26 cellular contexts compared by ENCODE assay signal in the genomic region with DNA sequence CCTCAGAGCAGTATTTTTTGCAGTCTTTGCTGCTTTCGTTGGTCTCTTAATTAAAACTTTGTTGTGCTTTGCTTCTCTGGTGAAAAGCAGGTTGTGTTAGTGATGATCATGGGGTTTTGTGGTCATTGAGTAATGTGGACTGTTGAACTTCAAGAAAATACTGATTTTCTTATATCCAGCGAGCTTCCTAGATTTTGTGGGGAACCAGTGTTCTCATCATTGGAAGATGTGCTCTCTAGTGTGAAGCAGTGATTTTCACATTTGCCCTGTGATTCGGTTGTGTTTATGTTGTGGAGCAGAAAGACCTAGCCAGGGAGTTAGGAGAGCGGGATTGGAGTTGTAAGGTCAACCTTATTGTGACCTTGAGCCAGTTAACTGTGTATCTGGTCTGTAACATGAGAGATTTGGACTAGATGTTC. TPM values are rescaled to one million over a fixed set of nuclear protein-coding genes. Genes with fewer than 3 reads are reported as not detected.
DNase-seq lines count a peak whose midpoint lies in the region; ATAC-seq and TF ChIP-seq lines count a peak whose summit lies in the region.
"Had no signal": no experiment of that assay in that cellular context is flagged by ENCODE, and none has a peak within 500 bp of the region (broad histone marks: within the 10 kb centered on the region; RNA-seq: fewer than 3 reads in every experiment).

No MANE protein-coding gene starts in this region.

- peaks cover 37 to 71% of the 10 kb centered on the region in 2 experiments for H3K79me1 ChIP-seq in IMR-90 (ENCODE audit: low read depth in 1 of 2, low read length in 2 of 2)

- H3K9ac ChIP-seq in IMR-90 (ENCODE audit: low read depth, low read length) (no peak overlapping the region), smooth muscle cell (ENCODE audit: low read depth) (no peak overlapping the region)

- peak overlapping the region; percentile 35 for H2BK5ac ChIP-seq in IMR-90 (ENCODE audit: low read depth, low read length, poor library complexity, severe bottlenecking)

- H3K9me3 ChIP-seq in IMR-90 (ENCODE audit: control insufficient read depth, insufficient read depth, low read length) (no peaks in the 10 kb centered on the region), smooth muscle cell (replicated peaks; ENCODE audit: low read depth) (no peaks in the 10 kb centered on the region)
- H3K9me3 ChIP-seq: lower lobe of right lung, vagina had no signal

- no peak overlapping the region for H2BK15ac ChIP-seq in IMR-90 (ENCODE audit: low read depth, low read length)

- no peak for TF ChIP-seq POLR2A in IMR-90 (IDR thresholded peaks at IDR 0.05; ENCODE audit: low read depth, low read length)

- no peak overlapping the region for H3K56ac ChIP-seq in IMR-90 (ENCODE audit: extremely low read depth, insufficient read depth, low read length)

- H3K27me3 Mint-ChIP-seq in activated naive CD4-positive, alpha-beta T cell treated with anti-CD3 and anti-CD28 coated beads, Interleukin-2, amount 10 ng/mL, durations not matched to agents 7 days and 5 days = peaks cover 20% of the 10 kb centered on the region

- no peak overlapping the region; the same call in 1 of the 2 replicates for H3K14ac ChIP-seq in IMR-90 (replicated peaks; ENCODE audit: low read depth, low read length)

- H3K9me3 Mint-ChIP-seq in activated naive CD4-positive, alpha-beta T cell treated with anti-CD3 and anti-CD28 coated beads, Interleukin-2, amount 10 ng/mL, durations not matched to agents 7 days and 5 days = no peaks in the 10 kb centered on the region
- H3K9me3 Mint-ChIP-seq: activated B cell treated with CpG ODN at 0.5 μM for 24 hours; activated T-helper 2 cell treated with anti-CD3 and anti-CD28 coated beads, Interferon-gamma antibody, Interleukin-2, Interleukin-4, amounts not matched to agents 10 μg/mL and 5 μg/mL and 100 μg/mL, durations not matched to agents 14 hours and 24 hours and 36 hours; stimulated activated effector memory CD8-positive, alpha-beta T cell treated with anti-CD3 and anti-CD28 coated beads, Interleukin-12 subunit alpha, Interleukin-12 subunit beta, amount 100 ng/mL, for 72 hours had no signal

- TF ChIP-seq RAD21 in IMR-90 (IDR thresholded peaks at IDR 0.05; ENCODE audit: low read length) = no peak

- 0 out of 2 replicates have a peak overlapping the region, but pooled peaks have one; percentile 2 for H2BK20ac ChIP-seq in IMR-90 (ENCODE audit: low read depth, low read length)

- no peak overlapping the region for H2AFZ ChIP-seq in IMR-90 (replicated peaks; ENCODE audit: low read length, poor library complexity)
- no peak overlapping the region for H2AFZ ChIP-seq in smooth muscle cell (ENCODE audit: low read depth)

- no TSS peak for BruUV-seq in IMR-90 (replicated peaks; lab: Mats Ljungman, UMichigan)

- H4K20me1 ChIP-seq in IMR-90 (ENCODE audit: insufficient read depth, low read length) = peaks cover 69% of the 10 kb centered on the region
- peaks cover 30% of the 10 kb centered on the region for H4K20me1 ChIP-seq in smooth muscle cell (ENCODE audit: low read depth)

- peak overlapping the region; percentile 58; the same call in 1 of the 2 replicates for H3K23ac ChIP-seq in IMR-90 (ENCODE audit: low read depth, low read length)

- ATAC-seq in IMR-90 (ENCODE audit: low read depth) = peak; percentile 43
- ATAC-seq in foreskin keratinocyte = no peak
- no peak for ATAC-seq in GM21360 (IDR thresholded peaks at IDR 0.05; ENCODE audit: unreplicated experiment)
- ATAC-seq: lower lobe of right lung; stimulated activated effector memory CD8-positive, alpha-beta T cell treated with anti-CD3 and anti-CD28 coated beads, Interleukin-12 subunit alpha, Interleukin-12 subunit beta, amount 100 ng/mL, for 72 hours had no signal

- H2AK5ac ChIP-seq in IMR-90 (ENCODE audit: low read depth, low read length) = peak overlapping the region; percentile 48; the same call in 1 of the 2 replicates

- H4K8ac ChIP-seq in IMR-90 (ENCODE audit: low read depth in 2 of 2, low read length in 2 of 2) = peak overlapping the region in 1 of 2 experiments; percentile 31; a peak in 2 of 4 replicates

- H3K79me2 ChIP-seq in smooth muscle cell (ENCODE audit: low read depth) = peaks cover 100% of the 10 kb centered on the region

- H3K27me3 ChIP-seq in IMR-90 (ENCODE audit: control insufficient read depth, insufficient read depth, low read length) (no peaks in the 10 kb centered on the region), brain microvascular endothelial cell (replicated peaks) (no peaks in the 10 kb centered on the region), foreskin keratinocyte (no peaks in the 10 kb centered on the region), smooth muscle cell (ENCODE audit: low read depth) (no peaks in the 10 kb centered on the region)
- H3K27me3 ChIP-seq: vagina had no signal

- 0 out of 2 replicates have a peak overlapping the region, but pooled peaks have one; percentile 2 for H3K4ac ChIP-seq in IMR-90 (ENCODE audit: low read depth, low read length)

- dilution Hi-C loops in IMR-90 (cut with HindIII; ENCODE audit: low sequenced_read_pairs, unreplicated experiment) = no loop called here

- in situ Hi-C loops in IMR-90 (cut with MboI; ENCODE audit: low sequenced_read_pairs) (no loop called here), brain microvascular endothelial cell (cut with HindIII; ENCODE audit: low pct_ligation_motif_present, low sequenced_read_pairs) (no loop called here)

- peaks cover 6% of the 10 kb centered on the region for H3F3A ChIP-seq in smooth muscle cell (ENCODE audit: low read depth)

- no peaks in the 10 kb centered on the region for H3K36me3 ChIP-seq in IMR-90 (ENCODE audit: control insufficient read depth, insufficient read depth, low read length)
- H3K36me3 ChIP-seq in brain microvascular endothelial cell (replicated peaks) = no peaks in the 10 kb centered on the region
- no peaks in the 10 kb centered on the region for H3K36me3 ChIP-seq in smooth muscle cell (ENCODE audit: low read depth)
- H3K36me3 ChIP-seq: lower lobe of right lung, vagina had no signal

- no peaks in the 10 kb centered on the region for H3K36me3 Mint-ChIP-seq in activated naive CD4-positive, alpha-beta T cell treated with anti-CD3 and anti-CD28 coated beads, Interleukin-2, amount 10 ng/mL, durations not matched to agents 7 days and 5 days
- H3K36me3 Mint-ChIP-seq: activated naive CD8-positive, alpha-beta T cell treated with anti-CD3 and anti-CD28 coated beads for 36 hours; CD4-positive, CD25-positive, alpha-beta regulatory T cell; stimulated activated effector memory CD8-positive, alpha-beta T cell treated with anti-CD3 and anti-CD28 coated beads, Interleukin-12 subunit alpha, Interleukin-12 subunit beta, amount 100 ng/mL, for 72 hours had no signal

- peak; percentile 40 for DNase-seq in IMR-90
- no peak for DNase-seq in brain microvascular endothelial cell
- DNase-seq in foreskin keratinocyte = no peak
- DNase-seq in smooth muscle cell (lab: John Stamatoyannopoulos, UW; ENCODE audit: unreplicated experiment) = no peak
- no peak for DNase-seq in activated naive CD4-positive, alpha-beta T cell treated with anti-CD3 and anti-CD28 coated beads, Interleukin-2, amount 10 ng/mL, durations not matched to agents 7 days and 5 days
- DNase-seq in NCI-H1694 treated with DMSO at 0.1 percent for 48 hours (lab: John Stamatoyannopoulos, UW) = no peak
- DNase-seq: activated B cell treated with CpG ODN at 0.5 μM for 24 hours; activated CD4-positive, alpha-beta T cell treated with anti-CD3 and anti-CD28 coated beads, Interleukin-2, amount 50 U/mL, for 48 hours; activated CD8-positive, alpha-beta memory T cell treated with anti-CD3 and anti-CD28 coated beads, Interleukin-2, amount 50 U/mL, for 48 hours; activated naive CD8-positive, alpha-beta T cell treated with anti-CD3 and anti-CD28 coated beads for 36 hours; CD4-positive, CD25-positive, alpha-beta regulatory T cell; effector CD4-positive, alpha-beta T cell; lower lobe of right lung; NCI-H1105; NCI-H2029; NCI-H345; NCI-H774; Right ventricle myocardium superior; stimulated activated CD4-positive, alpha-beta T cell treated with anti-CD3 and anti-CD28 coated beads, Interleukin-2, amount 100 ng/mL, for 48 hours; SW 1271; T1000 had no signal

- H3K27ac ChIP-seq in IMR-90 (ENCODE audit: insufficient read depth, low read length) (no peak overlapping the region), brain microvascular endothelial cell (peak overlapping the region; percentile 28), foreskin keratinocyte (peak overlapping the region; percentile 18), smooth muscle cell (ENCODE audit: low read depth) (peak overlapping the region; percentile 61)
- H3K27ac ChIP-seq: HL-60, lower lobe of right lung had no signal

- H2BK120ac ChIP-seq in IMR-90 (ENCODE audit: low read depth, low read length) = no peak overlapping the region

- H3K4me3 ChIP-seq in IMR-90 (ENCODE audit: insufficient read depth, low read depth, low read length) (no peak overlapping the region), brain microvascular endothelial cell (ENCODE audit: low read depth, low read length) (no peak overlapping the region), smooth muscle cell (no peak overlapping the region)
- H3K4me3 ChIP-seq: lower lobe of right lung, vagina had no signal

- H3K4me1 ChIP-seq in IMR-90 (ENCODE audit: control insufficient read depth, insufficient read depth, low read length) (peaks cover 22% of the 10 kb centered on the region), foreskin keratinocyte (peaks cover 37% of the 10 kb centered on the region), smooth muscle cell (ENCODE audit: low read depth) (no peaks in the 10 kb centered on the region)

- no peak overlapping the region for H4K5ac ChIP-seq in IMR-90 (ENCODE audit: low read depth, low read length)

- POLR2A ChIA-PET in IMR-90 (lab: Charles Lee; ENCODE audit: unreplicated experiment) = no interaction called here

- H3K9me1 ChIP-seq in IMR-90 (ENCODE audit: insufficient read depth, low read length) = peaks cover 35% of the 10 kb centered on the region

- 100% methylated on average over 1 of the region's 4 CpGs; no CpG with 5 or more reads in 1 of the 2 experiments for WGBS in IMR-90 (ENCODE audit: extremely low coverage in 2 of 2, insufficient read length in 1 of 2), 2 experiments
- 54% methylated on average over 4 of the region's 4 CpGs for WGBS in smooth muscle cell (ENCODE audit: low lambda C conversion rate)

- intact Hi-C loops in IMR-90 (cut with micrococcal nuclease) = no loop called here

- no peak overlapping the region for H3K4me3 Mint-ChIP-seq in activated naive CD4-positive, alpha-beta T cell treated with anti-CD3 and anti-CD28 coated beads, Interleukin-2, amount 10 ng/mL, durations not matched to agents 7 days and 5 days
- H3K4me3 Mint-ChIP-seq: activated B cell treated with CpG ODN at 0.5 μM for 24 hours; activated naive CD8-positive, alpha-beta T cell treated with anti-CD3 and anti-CD28 coated beads for 36 hours; CD4-positive, CD25-positive, alpha-beta regulatory T cell; stimulated activated effector memory CD8-positive, alpha-beta T cell treated with anti-CD3 and anti-CD28 coated beads, Interleukin-12 subunit alpha, Interleukin-12 subunit beta, amount 100 ng/mL, for 72 hours had no signal

- no peak overlapping the region for H2AK9ac ChIP-seq in IMR-90 (replicated peaks; ENCODE audit: low read depth, low read length, poor library complexity)

- no peaks in the 10 kb centered on the region for H3K4me1 Mint-ChIP-seq in activated naive CD4-positive, alpha-beta T cell treated with anti-CD3 and anti-CD28 coated beads, Interleukin-2, amount 10 ng/mL, durations not matched to agents 7 days and 5 days
- H3K4me1 Mint-ChIP-seq: activated B cell treated with CpG ODN at 0.5 μM for 24 hours; activated naive CD8-positive, alpha-beta T cell treated with anti-CD3 and anti-CD28 coated beads for 36 hours; CD4-positive, CD25-positive, alpha-beta regulatory T cell; stimulated activated effector memory CD8-positive, alpha-beta T cell treated with anti-CD3 and anti-CD28 coated beads, Interleukin-12 subunit alpha, Interleukin-12 subunit beta, amount 100 ng/mL, for 72 hours had no signal

- H3K4me2 ChIP-seq in IMR-90 (ENCODE audit: low read depth, low read length) (no peak overlapping the region), smooth muscle cell (no peak overlapping the region)

- H3K18ac ChIP-seq in IMR-90 (ENCODE audit: low read depth, low read length) = no peak overlapping the region; the same call in 1 of the 2 replicates

- H4K91ac ChIP-seq in IMR-90 (ENCODE audit: insufficient read depth, low read depth, low read length) = no peak overlapping the region

- CTCF ChIA-PET in IMR-90 (lab: Yijun Ruan, JAX) = interaction anchor here (0.6 to 0.8 kb wide), 2 partner anchors 10 to 80 kb away, joined by 3 read pairs; no protein-coding TSS in a partner anchor
- CTCF ChIA-PET in activated naive CD4-positive, alpha-beta T cell treated with anti-CD3 and anti-CD28 coated beads, Interleukin-2, amount 10 ng/mL, durations not matched to agents 7 days and 5 days (lab: Charles Lee) = no interaction called here

- TF ChIP-seq CTCF in IMR-90 (conservative IDR thresholded peaks at IDR 0.05; ENCODE audit: low read depth, low read length) (no peak), brain microvascular endothelial cell (IDR thresholded peaks at IDR 0.05; ENCODE audit: low read depth, low read length, missing control alignments) (no peak), foreskin keratinocyte (conservative IDR thresholded peaks at IDR 0.05) (no peak), smooth muscle cell (IDR thresholded peaks at IDR 0.05; ENCODE audit: borderline replicate concordance, insufficient read depth, poor library complexity, severe bottlenecking) (no peak)

- no peak overlapping the region for H3K27ac Mint-ChIP-seq in activated naive CD4-positive, alpha-beta T cell treated with anti-CD3 and anti-CD28 coated beads, Interleukin-2, amount 10 ng/mL, durations not matched to agents 7 days and 5 days
- H3K27ac Mint-ChIP-seq: activated B cell treated with CpG ODN at 0.5 μM for 24 hours; activated naive CD8-positive, alpha-beta T cell treated with anti-CD3 and anti-CD28 coated beads for 36 hours; activated T-helper 2 cell treated with anti-CD3 and anti-CD28 coated beads, Interferon-gamma antibody, Interleukin-2, Interleukin-4, amounts not matched to agents 10 μg/mL and 5 μg/mL and 100 μg/mL, durations not matched to agents 14 hours and 24 hours and 36 hours; CD4-positive, CD25-positive, alpha-beta regulatory T cell; stimulated activated effector memory CD8-positive, alpha-beta T cell treated with anti-CD3 and anti-CD28 coated beads, Interleukin-12 subunit alpha, Interleukin-12 subunit beta, amount 100 ng/mL, for 72 hours had no signal

RNA-seq across cellular contexts. Expression of a gene that starts 12.4 kb away (rescaled TPM):
- total RNA-seq in IMR-90 (2012; rRNA removed) (19.7 and 26.9 TPM in 2 replicates), foreskin keratinocyte (57.2 and 69.3 TPM in 2 replicates), smooth muscle cell (23.1 and 24.1 TPM in 2 replicates)
- polyA plus RNA-seq in IMR-90 (2012; rRNA removed) (25.0 and 28.1 TPM in 2 replicates), foreskin keratinocyte (20.8 and 21.8 TPM in 2 replicates), smooth muscle cell (8.8 and 14.4 TPM in 2 replicates)
- polyA plus RNA-seq in IMR-90 (2012; cell fraction: cytosol; rRNA removed) = 10.0 and 11.4 TPM in 2 replicates
- polyA plus RNA-seq in IMR-90 (2012; cell fraction: nucleus; rRNA removed; ENCODE audit: low replicate concordance) = 23.8 and 56.1 TPM in 2 replicates
- total RNA-seq: activated B cell treated with CpG ODN at 0.5 μM for 24 hours had no signal
- polyA plus RNA-seq: CD4-positive, CD25-positive, alpha-beta regulatory T cell had no signal
